ENCODE assay signal across 10 cellular contexts in the genomic region with DNA sequence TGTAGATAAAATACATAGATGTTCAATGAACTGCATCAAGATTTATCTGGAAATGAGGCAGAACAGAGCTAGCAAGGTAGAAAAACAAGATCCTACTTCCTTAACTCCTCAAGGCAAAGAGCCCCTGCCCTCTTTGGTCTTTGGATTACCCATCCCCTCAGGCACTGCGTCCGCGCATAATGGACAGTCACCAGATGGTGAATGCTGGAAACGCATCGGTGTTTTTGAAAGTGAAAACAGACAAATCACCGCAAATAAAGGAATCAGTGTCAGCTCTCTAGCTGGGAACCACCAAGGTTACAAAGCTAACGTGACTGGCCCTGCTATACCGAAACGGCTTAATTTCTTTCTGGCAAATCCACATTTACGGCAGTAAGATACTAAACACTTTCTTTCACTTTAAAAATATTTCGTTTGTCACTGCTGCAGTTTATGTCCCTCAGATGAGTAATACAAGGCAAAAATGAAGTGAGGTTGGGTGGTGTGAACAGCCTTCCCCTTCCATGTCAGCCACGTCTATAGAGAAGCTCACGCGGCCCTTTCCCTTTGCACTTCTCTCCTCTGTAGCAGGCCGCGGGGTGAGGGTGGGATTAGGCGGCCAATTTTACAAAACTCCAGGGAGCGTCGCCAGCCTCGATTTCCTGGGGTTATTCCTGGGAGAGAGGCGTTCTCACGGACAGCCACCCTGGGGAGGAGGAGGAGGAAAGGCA. TPM values are rescaled to one million over a fixed set of nuclear protein-coding genes. Genes with fewer than 3 reads are reported as not detected.
DNase-seq lines count a peak whose midpoint lies in the region; ATAC-seq and TF ChIP-seq lines count a peak whose summit lies in the region.
"Had no signal": no experiment of that assay in that cellular context is flagged by ENCODE, and none has a peak within 500 bp of the region (broad histone marks: within the 10 kb centered on the region; RNA-seq: fewer than 3 reads in every experiment).

No MANE protein-coding gene starts in this region.

- H3K9me3 ChIP-seq in CD4-positive, alpha-beta T cell (ENCODE audit: control insufficient read depth, low read length) = peaks cover 14% of the 10 kb centered on the region
- peaks cover 0 to 9% (median 0%) of the 10 kb centered on the region in 3 donors for H3K9me3 ChIP-seq in esophagus squamous epithelium
- H3K9me3 ChIP-seq in parathyroid adenoma (ENCODE audit: control insufficient read depth, low read length) = no peaks in the 10 kb centered on the region
- no peaks in the 10 kb centered on the region for H3K9me3 ChIP-seq in PC-3 (ENCODE audit: low read length)
- H3K9me3 ChIP-seq: mucosa of descending colon, thyroid gland had no signal

- H3K9me3 Mint-ChIP-seq in CD4-positive, alpha-beta T cell = no peaks in the 10 kb centered on the region

- H3K27ac Mint-ChIP-seq in CD4-positive, alpha-beta T cell = no peak overlapping the region

- H3K27ac ChIP-seq in CD4-positive, alpha-beta T cell (ENCODE audit: low read depth, low read length) = no peak overlapping the region
- H3K27ac ChIP-seq in esophagus squamous epithelium (no peak overlapping the region), parathyroid adenoma (no peak overlapping the region), PC-3 (ENCODE audit: low read length) (no peak overlapping the region)
- H3K27ac ChIP-seq: thyroid gland had no signal

- H2AFZ ChIP-seq in parathyroid adenoma (peak overlapping the region; percentile 1), PC-3 (ENCODE audit: low read length) (no peak overlapping the region)

- H3K4me3 ChIP-seq in esophagus squamous epithelium (peak overlapping the region in 3 of 4 donors; percentile 23 to 54 (median 29)), parathyroid adenoma (ENCODE audit: low read depth, low read length) (peak overlapping the region; percentile 55), PC-3 (ENCODE audit: low read length) (no peak overlapping the region)
- H3K4me3 ChIP-seq: mucosa of descending colon, thyroid gland had no signal

- no peak for TF ChIP-seq CTCF in CD4-positive, alpha-beta T cell (IDR thresholded peaks at IDR 0.05)
- TF ChIP-seq CTCF in esophagus squamous epithelium (IDR thresholded peaks at IDR 0.05) (no peak), parathyroid adenoma (IDR thresholded peaks at IDR 0.05) (no peak), PC-3 (conservative IDR thresholded peaks at IDR 0.05; ENCODE audit: low read depth, low read length) (no peak)

- no peak for DNase-seq in CD4-positive, alpha-beta T cell
- DNase-seq in RPMI7951 (ENCODE audit: low read depth) (peak; percentile 16), esophagus squamous epithelium (lab: John Stamatoyannopoulos, UW) (no peak), PC-3 (no peak)
- DNase-seq: mucosa of descending colon, thyroid gland had no signal

- peak overlapping the region; percentile 81 for H3K4me2 ChIP-seq in parathyroid adenoma (ENCODE audit: low read length)
- no peak overlapping the region for H3K4me2 ChIP-seq in PC-3 (ENCODE audit: low read length)

- H3K4me3 Mint-ChIP-seq in CD4-positive, alpha-beta T cell = peak overlapping the region; percentile 64

- BruUV-seq in PC-3 (replicated peaks; lab: Mats Ljungman, UMichigan) = no TSS peak

- peaks cover 79% of the 10 kb centered on the region for H3K27me3 Mint-ChIP-seq in CD4-positive, alpha-beta T cell

- no peak overlapping the region for H3K9ac ChIP-seq in parathyroid adenoma
- no peak overlapping the region for H3K9ac ChIP-seq in PC-3 (ENCODE audit: low read length)

- intact Hi-C loops in CD4-positive, alpha-beta T cell (cut with DNase I, micrococcal nuclease) = no loop called here
- intact Hi-C loops in esophagus squamous epithelium (cut with DNase I) = no loop called here
- intact Hi-C loops in PC-3 (cut with micrococcal nuclease) = no loop called here

- H3K4me1 Mint-ChIP-seq in CD4-positive, alpha-beta T cell (ENCODE audit: low read depth) = peaks cover 8% of the 10 kb centered on the region

- H3K4me1 ChIP-seq in esophagus squamous epithelium = peaks cover 5 to 29% (median 15%) of the 10 kb centered on the region in 3 donors
- H3K4me1 ChIP-seq in parathyroid adenoma = peaks cover 3% of the 10 kb centered on the region
- H3K4me1 ChIP-seq in PC-3 (ENCODE audit: insufficient read depth, low read length) = no peaks in the 10 kb centered on the region

- H3K36me3 ChIP-seq in esophagus squamous epithelium = no peaks in the 10 kb centered on the region
- H3K36me3 ChIP-seq in parathyroid adenoma (ENCODE audit: control insufficient read depth, insufficient read depth, low read length) = no peaks in the 10 kb centered on the region
- H3K36me3 ChIP-seq in PC-3 (ENCODE audit: low read depth, low read length) = no peaks in the 10 kb centered on the region
- H3K36me3 ChIP-seq: thyroid gland had no signal

- POLR2A ChIA-PET in CD4-positive, alpha-beta T cell (lab: Charles Lee) = no interaction called here
- POLR2A ChIA-PET in PC-3 (lab: Charles Lee; ENCODE audit: unreplicated experiment) = no interaction called here

- WGBS in esophagus squamous epithelium, 2 donors = 3 to 15% methylated on average over 12 to 20 of the region's 22 CpGs

- no peaks in the 10 kb centered on the region for H3K9me2 ChIP-seq in PC-3 (replicated peaks; ENCODE audit: low read length)

- peaks cover 53% of the 10 kb centered on the region for H3K27me3 ChIP-seq in CD4-positive, alpha-beta T cell (ENCODE audit: control insufficient read depth, insufficient read depth, low read length)
- H3K27me3 ChIP-seq in esophagus squamous epithelium = peaks cover 9 to 79% (median 24%) of the 10 kb centered on the region in 4 donors
- no peaks in the 10 kb centered on the region for H3K27me3 ChIP-seq in parathyroid adenoma (ENCODE audit: control insufficient read depth, insufficient read depth, low read length)
- peaks cover 1% of the 10 kb centered on the region; the same call in 1 of the 2 replicates for H3K27me3 ChIP-seq in PC-3 (ENCODE audit: low read length)

- H3K36me3 Mint-ChIP-seq in CD4-positive, alpha-beta T cell (ENCODE audit: low read depth) = no peaks in the 10 kb centered on the region

- ATAC-seq in CD4-positive, alpha-beta T cell (ENCODE audit: poor library complexity) = no peak
- no peak for ATAC-seq in HG03520 (IDR thresholded peaks at IDR 0.05; ENCODE audit: unreplicated experiment)
- ATAC-seq in HG03571 (IDR thresholded peaks at IDR 0.05; ENCODE audit: unreplicated experiment) = no peak
- no peak for ATAC-seq in PC-3
- no peak for ATAC-seq in HG03196 (IDR thresholded peaks at IDR 0.05; ENCODE audit: unreplicated experiment)

- CTCF ChIA-PET in CD4-positive, alpha-beta T cell (lab: Charles Lee) = no interaction called here
- CTCF ChIA-PET in PC-3 (lab: Charles Lee) = no interaction called here

- H3F3A ChIP-seq in PC-3 (ENCODE audit: low read length, unreplicated experiment) = no peaks in the 10 kb centered on the region

- no peaks in the 10 kb centered on the region for H3K79me2 ChIP-seq in parathyroid adenoma
- H3K79me2 ChIP-seq in PC-3 (ENCODE audit: low read length) = no peaks in the 10 kb centered on the region

- TF ChIP-seq POLR2A in esophagus squamous epithelium (IDR thresholded peaks at IDR 0.05) = no peak

- H4K20me1 ChIP-seq in PC-3 (ENCODE audit: low read length) = no peaks in the 10 kb centered on the region

RNA-seq across cellular contexts. Expression of gene GALR1, which starts 0.6 kb away (rescaled TPM):
- not detected for total RNA-seq in CD4-positive, alpha-beta T cell
- not detected in 2 replicates for total RNA-seq in RPMI7951 (2014; rRNA removed; shearing (Covaris generic))
- total RNA-seq in esophagus squamous epithelium = under 1 TPM in 1 of 4 donors, not detected in 3; 0.04 TPM
- not detected in 2 replicates for total RNA-seq in PC-3 (2014; rRNA removed)
